15 cellular contexts compared by ENCODE assay signal in the genomic region with DNA sequence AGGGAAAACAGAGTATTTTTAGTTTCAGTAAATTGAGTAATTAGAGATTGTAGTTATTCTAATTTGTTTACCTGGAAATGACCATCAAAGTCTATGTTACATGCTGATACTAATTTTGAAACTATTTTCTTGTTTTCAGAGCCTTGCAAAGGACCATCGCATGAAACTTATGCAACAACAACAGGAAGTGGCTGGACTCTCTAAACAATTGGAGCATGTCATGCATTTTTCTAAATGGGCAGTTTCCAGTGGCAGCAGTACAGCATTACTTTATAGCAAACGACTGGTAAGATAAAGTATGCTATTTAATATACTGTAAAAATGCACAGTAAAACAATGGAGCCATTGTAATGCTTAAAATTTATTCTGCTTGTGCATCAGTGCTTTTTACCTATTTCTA.
DNase-seq lines count a peak whose midpoint lies in the region; ATAC-seq, FAIRE-seq and TF ChIP-seq lines count a peak whose summit lies in the region.
"Had no signal": no experiment of that assay in that cellular context is flagged by ENCODE, and none has a peak within 500 bp of the region (broad histone marks: within the 10 kb centered on the region; RNA-seq: fewer than 3 reads in every experiment).

No MANE protein-coding gene starts in this region.

- peak; percentile 74 for ATAC-seq in GM21447 (IDR thresholded peaks at IDR 0.05; ENCODE audit: unreplicated experiment)
- ATAC-seq in HepG2, result no peak
- no peak for ATAC-seq in GM19324 (IDR thresholded peaks at IDR 0.05; ENCODE audit: low FRiP score, unreplicated experiment)
- ATAC-seq: activated T-helper 17 cell treated with anti-CD3 and anti-CD28 coated beads, Interleukin-2, amount 50 U/mL, for 72 hours; right cardiac atrium had no signal

- TF ChIP-seq EP300 in HepG2 (IDR thresholded peaks at IDR 0.05; ENCODE audit: low read depth in 2 of 2, low read length in 2 of 2), result no peak
- no peak for TF ChIP-seq EP300 in HepG2 (CRISPR knock-in tag; IDR thresholded peaks at IDR 0.05; ENCODE audit: borderline replicate concordance)

- POLR2A ChIA-PET in HepG2 (lab: Yijun Ruan, JAX), result no interaction called here

- H4K20me1 ChIP-seq in HepG2 (ENCODE audit: insufficient read depth, low read length), result peaks cover 12% of the 10 kb centered on the region; the same call in 1 of the 2 replicates

- CTCF ChIA-PET in HepG2 (lab: Yijun Ruan, JAX; ENCODE audit: low intra/inter-chr PET ratio, low total read pairs), result no interaction called here

- in situ Hi-C loops in astrocyte of the spinal cord (cut with HindIII; ENCODE audit: low sequenced_read_pairs) (no loop called here), HepG2 (cut with HindIII; ENCODE audit: extremely low pct_ligation_motif_present, low pct_unique_long_range_greater_than_20kb) (no loop called here)

- BruUV-seq in HepG2 (replicated peaks; lab: Mats Ljungman, UMichigan), result no TSS peak

- H3K9ac ChIP-seq in HepG2 (ENCODE audit: insufficient read depth, low read depth, low read length), result no peak overlapping the region

- TF ChIP-seq CTCF in astrocyte of the spinal cord (IDR thresholded peaks at IDR 0.05; ENCODE audit: low read depth, low read length) (no peak), HepG2 (CRISPR knock-in tag; IDR thresholded peaks at IDR 0.05) (no peak)

- no peak for FAIRE-seq in HepG2 (lab: Jason Lieb, UNC)

- H3K36me3 ChIP-seq in HepG2 (replicated peaks in 1 of 2; ENCODE audit: control insufficient read depth in 1 of 2, insufficient read depth in 2 of 2, low read length in 2 of 2), result peaks cover 11 to 70% of the 10 kb centered on the region in 2 experiments

- DNase-seq in EL (peak; percentile 36), astrocyte of the spinal cord (ENCODE audit: low read depth, low spot score) (peak; percentile 1), HepG2 (ENCODE audit: low spot score) (no peak), OCI-M1 (lab: John Stamatoyannopoulos, UW) (no peak), posterior cingulate gyrus (no peak)
- DNase-seq in activated effector memory CD4-positive, alpha-beta T cell treated with Interleukin-2 at 50 U/mL for 16 hours, result no peak
- DNase-seq: activated CD4-positive, alpha-beta T cell treated with anti-CD3 and anti-CD28 coated beads, Interleukin-2, amount 50 U/mL, for 1 hour; BE2C; erythroblast; NCI-H524; right cardiac atrium had no signal

- no peak overlapping the region for H3K27ac ChIP-seq in HepG2 (ENCODE audit: extremely low read length, insufficient read depth, low read length)
- H3K27ac ChIP-seq: RWPE1 had no signal

- no peaks in the 10 kb centered on the region for H3K4me1 ChIP-seq in HepG2 (ENCODE audit: insufficient read depth, low read length)
- H3K4me1 ChIP-seq: BE2C had no signal

- no peak overlapping the region for H3K4me2 ChIP-seq in HepG2 (ENCODE audit: low read depth, low read length)

- TF ChIP-seq POLR2A in HepG2 (IDR thresholded peaks at IDR 0.05; ENCODE audit: insufficient read depth in 1 of 2, low read depth in 2 of 2, low read length in 2 of 2), result no peak

- no peaks in the 10 kb centered on the region for H3K9me3 ChIP-seq in HepG2 (ENCODE audit: low read length)
- H3K9me3 ChIP-seq: BE2C had no signal

- intact Hi-C loops in HepG2 (cut with micrococcal nuclease; ENCODE audit: unreplicated experiment), result no loop called here
- intact Hi-C loops in posterior cingulate gyrus (cut with DNase I), result no loop called here

- H3K27me3 ChIP-seq in HepG2 (ENCODE audit: control insufficient read depth in 1 of 2, insufficient read depth in 2 of 2, low read length in 2 of 2), result no peaks in the 10 kb centered on the region
- H3K27me3 ChIP-seq: BE2C had no signal

- H3K79me2 ChIP-seq in HepG2 (ENCODE audit: insufficient read depth, low read length), result peaks cover 31% of the 10 kb centered on the region

- H2AFZ ChIP-seq in HepG2 (ENCODE audit: low read length), result no peak overlapping the region

- no peak for TF ChIP-seq RAD21 in HepG2 (CRISPR knock-in tag; IDR thresholded peaks at IDR 0.05)

- no peak overlapping the region for H3K4me3 ChIP-seq in astrocyte of the spinal cord (ENCODE audit: low read depth, low read length)
- H3K4me3 ChIP-seq in HepG2 (replicated peaks in 1 of 3; ENCODE audit: insufficient read depth in 1 of 3, low read depth in 2 of 3, low read length in 3 of 3), result no peak overlapping the region

- WGBS in HepG2 (ENCODE audit: low lambda C conversion rate), result 92% methylated on average over 2 of the region's 2 CpGs

TF ChIP-seq in HepG2, 621 proteins besides CTCF, POLR2A, EP300 and RAD21:
- no peak for TF ChIP-seq TOPORS (CRISPR knock-in tag; IDR thresholded peaks at IDR 0.05)
- TF ChIP-seq RBM22 (optimal IDR thresholded peaks at IDR 0.05; ENCODE audit: low read length), result peak; percentile 96

Comparison
In these comparisons a context has a peak if more than half of its experiments do, and no peak if none do; other contexts are left out.
1. DNase-seq: peak in EL (single experiment) and astrocyte of the spinal cord (single experiment); none in HepG2 (single experiment), OCI-M1 (single experiment), posterior cingulate gyrus (0 of 10) and activated effector memory CD4-positive, alpha-beta T cell treated with Interleukin-2 at 50 U/mL for 16 hours (single experiment).